24 cellular contexts compared by ENCODE assay signal in the genomic region with DNA sequence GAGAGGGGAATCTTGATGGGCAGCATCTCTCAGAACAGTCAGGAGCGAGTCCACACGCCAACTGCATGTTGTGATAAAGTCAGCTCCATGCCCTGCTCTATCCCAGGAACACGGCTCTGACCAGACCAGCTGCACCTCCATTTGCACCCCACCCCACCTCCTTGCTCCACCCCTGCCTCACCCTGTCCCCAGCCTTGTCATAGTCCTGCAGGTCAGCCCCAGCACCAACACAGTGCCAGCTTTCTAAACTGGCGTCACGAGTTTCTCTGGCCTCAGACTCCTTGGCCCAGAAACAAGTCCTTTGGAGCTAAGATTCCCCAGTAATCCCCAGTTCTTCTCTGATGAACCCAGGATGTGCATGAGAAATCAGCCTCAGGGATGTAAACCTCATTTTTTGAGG. TPM values are rescaled to one million over a fixed set of nuclear protein-coding genes. Genes with fewer than 3 reads are reported as not detected.
DNase-seq lines count a peak whose midpoint lies in the region; ATAC-seq and TF ChIP-seq lines count a peak whose summit lies in the region.
"Had no signal": no experiment of that assay in that cellular context is flagged by ENCODE, and none has a peak within 500 bp of the region (broad histone marks: within the 10 kb centered on the region; RNA-seq: fewer than 3 reads in every experiment).

No MANE protein-coding gene starts in this region.

- no peak for TF ChIP-seq POLR2A in esophagus squamous epithelium (IDR thresholded peaks at IDR 0.05)

- intact Hi-C loops in ascending aorta (cut with DNase I), result no loop called here
- intact Hi-C loops in esophagus squamous epithelium (cut with DNase I), result no loop called here

- H3K36me3 ChIP-seq in ascending aorta (no peaks in the 10 kb centered on the region), esophagus squamous epithelium (no peaks in the 10 kb centered on the region), thoracic aorta (no peaks in the 10 kb centered on the region)
- H3K36me3 ChIP-seq: BE2C had no signal

- H3K27ac ChIP-seq in ascending aorta (peak overlapping the region; percentile 76 to 81), esophagus squamous epithelium (peak overlapping the region; percentile 12 to 83 (median 68)), thoracic aorta (peak overlapping the region; percentile 90), substantia nigra (ENCODE audit: low read depth, low read length, poor library complexity, severe bottlenecking) (no peak overlapping the region)

- H3K27me3 ChIP-seq in ascending aorta, result no peaks in the 10 kb centered on the region
- no peaks in the 10 kb centered on the region for H3K27me3 ChIP-seq in esophagus squamous epithelium
- no peaks in the 10 kb centered on the region for H3K27me3 ChIP-seq in thoracic aorta (replicated peaks; ENCODE audit: insufficient read depth)

- 47 to 66% methylated on average over 5 of the region's 5 CpGs for WGBS in esophagus squamous epithelium, 2 donors

- H3K27ac Mint-ChIP-seq in chondrocyte (ENCODE audit: unreplicated experiment), result no peak overlapping the region
- H3K27ac Mint-ChIP-seq: CD4-positive, CD25-positive, alpha-beta regulatory T cell; CD8-positive, alpha-beta memory T cell; GM23338; IgD-negative memory B cell had no signal

- H3K9me3 ChIP-seq in ascending aorta, result no peaks in the 10 kb centered on the region
- H3K9me3 ChIP-seq in esophagus squamous epithelium, result no peaks in the 10 kb centered on the region
- H3K9me3 ChIP-seq in thoracic aorta, result no peaks in the 10 kb centered on the region
- H3K9me3 ChIP-seq: BE2C had no signal

- TF ChIP-seq CTCF in ascending aorta (IDR thresholded peaks at IDR 0.05), result no peak
- TF ChIP-seq CTCF in chondrocyte (IDR thresholded peaks at IDR 0.05), result no peak
- TF ChIP-seq CTCF in esophagus squamous epithelium (IDR thresholded peaks at IDR 0.05), result no peak
- no peak for TF ChIP-seq CTCF in thoracic aorta (IDR thresholded peaks at IDR 0.05)

- DNase-seq in ascending aorta (ENCODE audit: low spot score in 2 of 2) (no peak), chondrocyte (ENCODE audit: low spot score) (peak; percentile 48), esophagus squamous epithelium (lab: John Stamatoyannopoulos, UW) (no peak), thoracic aorta (ENCODE audit: low spot score) (no peak), substantia nigra (lab: John Stamatoyannopoulos, UW) (no peak), retina (no peak)
- no peak for DNase-seq in activated effector memory CD4-positive, alpha-beta T cell treated with anti-CD3 and anti-CD28 coated beads, Interleukin-2, amount 50 U/mL, for 16 hours
- DNase-seq: ACHN; BE2C; C1 segment of cervical spinal cord; CD4-positive, CD25-positive, alpha-beta regulatory T cell; CD8-positive, alpha-beta memory T cell; COR-L47; DMS 273 treated with DMSO at 0.1 percent for 48 hours; DMS53; DND-41; EL; HCEC 1CT had no signal

- H3K27me3 Mint-ChIP-seq in chondrocyte (ENCODE audit: low read depth), result peaks cover 46% of the 10 kb centered on the region

- ATAC-seq in thoracic aorta (ENCODE audit: insufficient number of reproducible peaks, low FRiP score, low read depth) (no peak), GM21737 (IDR thresholded peaks at IDR 0.05; ENCODE audit: unreplicated experiment) (no peak)
- ATAC-seq: GM12878, GM23338, HepG2 had no signal

- peaks cover 31 to 82% of the 10 kb centered on the region in 2 donors for H3K4me1 ChIP-seq in ascending aorta
- peaks cover 13 to 97% (median 29%) of the 10 kb centered on the region in 3 donors for H3K4me1 ChIP-seq in esophagus squamous epithelium
- peaks cover 54 to 100% of the 10 kb centered on the region in 2 donors for H3K4me1 ChIP-seq in thoracic aorta (ENCODE audit: control insufficient read depth in 1 of 2, low read depth in 2 of 2)
- H3K4me1 ChIP-seq: BE2C had no signal

- no peaks in the 10 kb centered on the region for H3K9me3 Mint-ChIP-seq in chondrocyte (ENCODE audit: low read depth)
- H3K9me3 Mint-ChIP-seq: CD4-positive, CD25-positive, alpha-beta regulatory T cell; CD8-positive, alpha-beta memory T cell; GM23338; IgD-negative memory B cell had no signal

- no peaks in the 10 kb centered on the region for H3K36me3 Mint-ChIP-seq in chondrocyte (ENCODE audit: low read depth)
- H3K36me3 Mint-ChIP-seq: CD4-positive, CD25-positive, alpha-beta regulatory T cell; CD8-positive, alpha-beta memory T cell; IgD-negative memory B cell had no signal

- peaks cover 8% of the 10 kb centered on the region for H3K4me1 Mint-ChIP-seq in chondrocyte (ENCODE audit: low read depth)
- H3K4me1 Mint-ChIP-seq: CD4-positive, CD25-positive, alpha-beta regulatory T cell; CD8-positive, alpha-beta memory T cell; IgD-negative memory B cell had no signal

- H3K4me3 Mint-ChIP-seq in chondrocyte (ENCODE audit: unreplicated experiment), result no peak overlapping the region
- H3K4me3 Mint-ChIP-seq: CD4-positive, CD25-positive, alpha-beta regulatory T cell; CD8-positive, alpha-beta memory T cell; GM23338; IgD-negative memory B cell had no signal

- H3K4me3 ChIP-seq in ascending aorta (peak overlapping the region in 1 of 2 donors; percentile 8), esophagus squamous epithelium (no peak overlapping the region), thoracic aorta (no peak overlapping the region)
- H3K4me3 ChIP-seq: GM12878, GM23338 had no signal

RNA-seq across cellular contexts. Expression of gene GGTA1, which starts 23.5 kb away (rescaled TPM):
- total RNA-seq in ascending aorta, result 2.6 TPM
- total RNA-seq in chondrocyte, result 0.46 to 3.2 TPM (median 2.5 TPM) in 3 replicates
- 10 to 100 TPM; 10.8 to 34.0 (median 27.2) TPM for total RNA-seq in esophagus squamous epithelium
- total RNA-seq in thoracic aorta, result 100 to 1,000 TPM in 1 of 2 donors, 10 to 100 TPM in 1; 55.1 to 102 TPM
- total RNA-seq: CD8-positive, alpha-beta memory T cell; G401; GM23338; HepG2 had no signal
